Comparison of ENCODE assay signal across 28 cellular contexts in the genomic region with DNA sequence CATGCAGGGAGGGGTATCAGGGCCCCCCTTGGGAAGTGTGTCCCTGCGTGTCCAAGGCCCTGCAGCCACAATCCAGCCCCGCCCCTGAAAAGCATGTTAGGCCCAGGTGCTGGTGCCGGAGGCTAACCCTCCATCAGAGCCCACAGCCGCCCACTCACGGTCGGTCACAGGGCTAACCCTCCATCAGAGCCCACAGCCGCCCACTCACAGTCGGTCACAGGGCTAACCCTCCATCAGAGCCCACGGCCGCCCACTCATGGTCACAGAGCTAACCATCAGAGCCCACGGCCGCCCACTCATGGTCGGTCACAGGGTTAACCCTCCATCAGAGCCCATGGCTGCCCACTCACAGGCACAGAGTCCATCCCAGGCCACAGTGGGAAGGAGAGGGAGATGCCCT.
"Had no signal": no experiment of that assay in that cellular context is flagged by ENCODE, and none has a peak within 500 bp of the region (broad histone marks: within the 10 kb centered on the region; RNA-seq: fewer than 3 reads in every experiment).

No MANE protein-coding gene starts in this region.

- ATAC-seq: heart left ventricle; natural killer cell; right lobe of liver; stimulated activated naive B cell treated with anti-CD40 and anti-IgM and Interleukin-4, amounts not matched to agents 10 μg/mL and 1 μg/mL and 100 μg/mL, for 72 hours; stimulated activated naive CD8-positive, alpha-beta T cell treated with anti-CD3 and anti-CD28 coated beads, Interleukin-15, Interleukin-2, amounts not matched to agents 100 U/mL and 50 U/mL, for 24 hours had no signal

- FAIRE-seq: islet of Langerhans, urothelium cell line had no signal

- H3K36me3 ChIP-seq: heart left ventricle, neural progenitor cell, ovary, right atrium auricular region, right lobe of liver, stomach, thyroid gland, transverse colon, upper lobe of left lung had no signal

- H3K27me3 ChIP-seq: neural progenitor cell, ovary, right atrium auricular region, right lobe of liver, stomach, testis, thyroid gland, transverse colon, upper lobe of left lung had no signal

- H3K4me3 Mint-ChIP-seq: immature natural killer cell; mesothelial cell of epicardium; naive B cell; natural killer cell; nephron progenitor cell; neural progenitor cell; stimulated activated naive B cell treated with anti-CD40 and anti-IgM and Interleukin-4, amounts not matched to agents 10 μg/mL and 1 μg/mL and 100 μg/mL, for 72 hours had no signal

- DNase-seq: hypothalamus; immature natural killer cell; mesendoderm; naive B cell; natural killer cell; nephron progenitor cell; ovary; stimulated activated CD4-positive, alpha-beta T cell treated with anti-CD3 and anti-CD28 coated beads, Interleukin-12 subunit alpha, Interleukin-12 subunit beta, amount 100 ng/mL, for 4 hours; stimulated activated CD4-positive, alpha-beta T cell treated with anti-CD3 and anti-CD28 coated beads, Interleukin-15, amount 100 ng/mL, for 24 hours; stimulated activated CD4-positive, alpha-beta T cell treated with anti-CD3 and anti-CD28 coated beads, Interleukin-2, amount 100 ng/mL, for 24 hours; stimulated activated CD4-positive, alpha-beta T cell treated with anti-CD3 and anti-CD28 coated beads, Interleukin-4, amount 100 ng/mL, for 1 hour; stimulated activated naive B cell treated with anti-CD40 and anti-IgM and Interleukin-4, amounts not matched to agents 10 μg/mL and 1 μg/mL and 100 μg/mL, for 72 hours; stimulated activated naive CD8-positive, alpha-beta T cell treated with anti-CD3 and anti-CD28 coated beads, Interleukin-15, Interleukin-2, amounts not matched to agents 100 U/mL and 50 U/mL, for 24 hours; stomach; testis; thyroid gland; transverse colon; upper lobe of left lung had no signal

- H3K9ac ChIP-seq: neural progenitor cell had no signal

- H3K4me1 Mint-ChIP-seq: immature natural killer cell, mesothelial cell of epicardium, natural killer cell had no signal

- H3K4me1 ChIP-seq: heart left ventricle, neural progenitor cell, right atrium auricular region, right lobe of liver, stomach, testis, thyroid gland, transverse colon, upper lobe of left lung had no signal

- H3K4me3 ChIP-seq: heart left ventricle, lung, neural progenitor cell, ovary, right atrium auricular region, right lobe of liver, smooth muscle cell, stomach, testis, thyroid gland, transverse colon, upper lobe of left lung had no signal

- H3K27ac ChIP-seq: heart left ventricle, neural progenitor cell, ovary, right atrium auricular region, right lobe of liver, stomach, testis, thyroid gland, transverse colon, upper lobe of left lung had no signal

- H3K36me3 Mint-ChIP-seq: mesothelial cell of epicardium, natural killer cell, neural progenitor cell had no signal

- H3K27ac Mint-ChIP-seq: immature natural killer cell; mesothelial cell of epicardium; natural killer cell; nephron progenitor cell; neural progenitor cell; progenitor cell of endocrine pancreas; stimulated activated naive B cell treated with anti-CD40 and anti-IgM and Interleukin-4, amounts not matched to agents 10 μg/mL and 1 μg/mL and 100 μg/mL, for 72 hours had no signal

- H3K9me3 ChIP-seq: heart left ventricle, ovary, right atrium auricular region, right lobe of liver, testis, thyroid gland, transverse colon, upper lobe of left lung had no signal
